Comparison of ENCODE assay signal across 8 cellular contexts in the genomic region with DNA sequence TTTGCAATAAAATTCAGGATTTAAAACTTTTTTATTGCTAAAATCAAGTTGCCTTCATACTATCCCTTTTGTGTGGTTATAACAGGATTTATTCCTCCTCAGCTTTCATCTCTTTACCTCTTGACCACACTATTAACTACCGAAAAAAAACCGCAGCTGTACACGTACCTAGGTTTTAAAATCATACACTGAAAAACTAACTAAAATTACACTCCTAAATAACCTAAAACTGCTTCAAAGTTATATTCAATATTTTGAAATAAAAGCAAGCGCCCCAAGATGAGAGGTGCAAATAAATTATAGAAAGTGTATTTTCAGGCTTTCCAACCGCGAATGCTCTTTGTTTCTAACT. TPM values are rescaled to one million over a fixed set of nuclear protein-coding genes. Genes with fewer than 3 reads are reported as not detected.
DNase-seq lines count a peak whose midpoint lies in the region; ATAC-seq, FAIRE-seq and TF ChIP-seq lines count a peak whose summit lies in the region.

No MANE protein-coding gene starts in this region.

- no peak for TF ChIP-seq RAD21 in H1 (IDR thresholded peaks at IDR 0.05 in 1 of 2, conservative IDR thresholded peaks at IDR 0.05 in 1 of 2; ENCODE audit: low read depth in 2 of 2, low read length in 2 of 2)

- H3K23me2 ChIP-seq in H1 (ENCODE audit: low read depth, low read length) = peaks cover 7% of the 10 kb centered on the region

- no peak overlapping the region for H4K8ac ChIP-seq in H1 (ENCODE audit: extremely low read depth, insufficient read depth, low read length)

- H3K9me3 ChIP-seq in DND-41 (ENCODE audit: insufficient read depth, low read length, severe bottlenecking) (no peaks in the 10 kb centered on the region), H1 (ENCODE audit: insufficient read depth in 2 of 2, low read depth in 1 of 2, low read length in 1 of 2) (no peaks in the 10 kb centered on the region), pancreas (no peaks in the 10 kb centered on the region)

- DNase-seq in DND-41 (no peak), NCI-H69 (lab: John Stamatoyannopoulos, UW) (peak; percentile 41), H1 (ENCODE audit: low read depth in 1 of 2, low spot score in 2 of 2) (no peak), pancreas (no peak), mucosa of gallbladder (ENCODE audit: low spot score) (no peak), caudate nucleus (lab: John Stamatoyannopoulos, UW) (no peak), NCI-H1694 (lab: John Stamatoyannopoulos, UW) (no peak)

- ATAC-seq in DND-41 (ENCODE audit: insufficient read depth, low read depth) = no peak
- no peak for ATAC-seq in pancreas
- no peak for ATAC-seq in HG03571 (IDR thresholded peaks at IDR 0.05; ENCODE audit: unreplicated experiment)

- no peak overlapping the region for H2BK5ac ChIP-seq in H1 (ENCODE audit: low read depth, low read length)

- H4K20me1 ChIP-seq in DND-41 (ENCODE audit: insufficient read depth, low read length) = peaks cover 5% of the 10 kb centered on the region
- H4K20me1 ChIP-seq in H1 (replicated peaks in 1 of 2; ENCODE audit: control insufficient read depth in 1 of 2, insufficient read depth in 2 of 2, low read length in 2 of 2) = peaks cover 0 to 3% of the 10 kb centered on the region in 2 experiments

- TF ChIP-seq EP300 in H1 (IDR thresholded peaks at IDR 0.05; ENCODE audit: borderline replicate concordance in 1 of 2, low read depth in 2 of 2, low read length in 2 of 2) = no peak

- TF ChIP-seq CTCF in DND-41 (IDR thresholded peaks at IDR 0.05; ENCODE audit: borderline replicate concordance, extremely low read depth, low read length, poor library complexity, severe bottlenecking) (no peak), H1 (IDR thresholded peaks at IDR 0.05; ENCODE audit: control extremely low read depth in 1 of 3, insufficient read depth in 1 of 3, low read depth in 1 of 3, low read length in 3 of 3) (no peak), pancreas (IDR thresholded peaks at IDR 0.05) (no peak)

- no peak overlapping the region for H4K91ac ChIP-seq in H1 (replicated peaks; ENCODE audit: insufficient read length, low read length)

- H2BK20ac ChIP-seq in H1 (ENCODE audit: low read length) = no peak overlapping the region

- H3K4me2 ChIP-seq in DND-41 (ENCODE audit: insufficient read depth, low read length) = peak overlapping the region; percentile 99
- peak overlapping the region; percentile 78 to 100 for H3K4me2 ChIP-seq in H1 (ENCODE audit: insufficient read depth in 1 of 2, low read depth in 2 of 2, low read length in 2 of 2)

- no peak overlapping the region for H3K4ac ChIP-seq in H1 (replicated peaks; ENCODE audit: insufficient read length, low read depth, low read length)

- no peak overlapping the region for H2BK12ac ChIP-seq in H1 (ENCODE audit: low read depth, low read length)

- H3K36me3 ChIP-seq in DND-41 (ENCODE audit: insufficient read depth, low read length) (no peaks in the 10 kb centered on the region), H1 (ENCODE audit: control insufficient read depth in 2 of 4, insufficient read depth in 4 of 4, low read length in 3 of 4) (no peaks in the 10 kb centered on the region), pancreas (no peaks in the 10 kb centered on the region)

- H3K4me3 ChIP-seq in DND-41 (ENCODE audit: low read depth in 1 of 2, low read length in 2 of 2) (peak overlapping the region; percentile 46 to 100), H1 (ENCODE audit: extremely low read depth in 1 of 4, insufficient read depth in 2 of 4, low read depth in 3 of 4, low read length in 4 of 4) (peak overlapping the region; percentile 59 to 83 (median 62); a peak in 7 of 8 replicates), pancreas (peak overlapping the region; percentile 73 to 97 (median 88))

- peaks cover 26% of the 10 kb centered on the region; the same call in 1 of the 2 replicates for H3K4me1 ChIP-seq in DND-41 (ENCODE audit: insufficient read depth, low read length)
- H3K4me1 ChIP-seq in H1 (replicated peaks in 1 of 4; ENCODE audit: control insufficient read depth in 3 of 4, insufficient read depth in 4 of 4, low read length in 3 of 4) = peaks cover 0 to 4% (median 1%) of the 10 kb centered on the region in 4 experiments; a peak in 3 of 7 replicates
- peaks cover 5 to 32% (median 11%) of the 10 kb centered on the region in 3 donors for H3K4me1 ChIP-seq in pancreas

- no peak overlapping the region for H2BK120ac ChIP-seq in H1 (replicated peaks; ENCODE audit: low read depth, low read length)

- H2AFZ ChIP-seq in DND-41 (ENCODE audit: low read depth, low read length) = peak overlapping the region; percentile 63
- peak overlapping the region; percentile 82; the same call in 1 of the 2 replicates for H2AFZ ChIP-seq in H1 (ENCODE audit: low read length)

- no peak overlapping the region for H3K56ac ChIP-seq in H1 (replicated peaks; ENCODE audit: insufficient read length, low read depth, low read length)

- H3K27me3 ChIP-seq in DND-41 (ENCODE audit: insufficient read depth, low read length, poor library complexity) (no peaks in the 10 kb centered on the region), H1 (replicated peaks in 1 of 4; ENCODE audit: control insufficient read depth in 3 of 4, extremely low read depth in 1 of 4, insufficient read depth in 3 of 4, low read length in 3 of 4) (no peaks in the 10 kb centered on the region), pancreas (no peaks in the 10 kb centered on the region)

- H3K79me2 ChIP-seq in DND-41 (ENCODE audit: insufficient read depth, low read length) (peaks cover 61% of the 10 kb centered on the region), H1 (ENCODE audit: control insufficient read depth in 1 of 2, insufficient read depth in 2 of 2, low read length in 2 of 2) (0 out of 4 replicates have a peak, but pooled peaks cover 0 to 4% of the 10 kb centered on the region in 2 experiments)

- H3K14ac ChIP-seq in H1 (ENCODE audit: insufficient read length) = no peak overlapping the region

- FAIRE-seq in H1 (lab: Jason Lieb, UNC) (no peak), pancreas (lab: Jason Lieb, UNC) (no peak)

- H3K27ac ChIP-seq in DND-41 (ENCODE audit: low read length) = peak overlapping the region; percentile 71
- no peak overlapping the region for H3K27ac ChIP-seq in H1 (ENCODE audit: low read depth, low read length)
- H3K27ac ChIP-seq in pancreas = peak overlapping the region; percentile 90 to 98 (median 98)
- H3K27ac ChIP-seq in caudate nucleus (ENCODE audit: low read depth, low read length) = no peak overlapping the region

- no peak overlapping the region for H2AK5ac ChIP-seq in H1 (ENCODE audit: low read depth, low read length)

- H4K5ac ChIP-seq in H1 (ENCODE audit: insufficient read length, low read depth, low read length) = no peak overlapping the region

- H3K79me1 ChIP-seq in H1 (ENCODE audit: low read depth, low read length) = no peaks in the 10 kb centered on the region

- CTCF ChIA-PET in H1 (lab: Charles Lee; ENCODE audit: partially characterized antibody) = interaction anchor here (0.6 to 6.4 kb wide), 35 partner anchors 9 to 107 kb away, joined by 3 to 88 read pairs (median 4); a partner anchor contains a TSS

- H3K18ac ChIP-seq in H1 (ENCODE audit: extremely low read depth, low read length) = no peak overlapping the region

- intact Hi-C loops in pancreas (cut with DNase I) = no loop called here

- H3K9ac ChIP-seq in DND-41 (ENCODE audit: low read depth, low read length) (peak overlapping the region; percentile 74), H1 (replicated peaks in 1 of 4; ENCODE audit: extremely low read depth in 1 of 4, low read depth in 3 of 4, low read length in 3 of 4) (no peak overlapping the region)

- no peak for TF ChIP-seq POLR2A in H1 (IDR thresholded peaks at IDR 0.05; ENCODE audit: control extremely low read depth in 1 of 2, low read depth in 2 of 2, low read length in 2 of 2)

- 73% methylated on average over 6 of the region's 6 CpGs; no CpG with 5 or more reads in 1 of the 2 experiments for WGBS in H1 (ENCODE audit: extremely low coverage in 1 of 2, insufficient coverage in 1 of 2, insufficient read length in 1 of 2, insufficient replicate concordance in 2 of 2, low coverage in 1 of 2, low lambda C conversion rate in 2 of 2, missing lambda C conversion rate in 1 of 2), 2 experiments
- 8 to 9% methylated on average over 6 of the region's 6 CpGs for WGBS in pancreas, 2 donors

- no peak overlapping the region for H2BK15ac ChIP-seq in H1 (ENCODE audit: low read length)

- no peak overlapping the region for H3K23ac ChIP-seq in H1 (ENCODE audit: insufficient read length)

- POLR2A ChIA-PET in H1 (lab: Charles Lee; ENCODE audit: partially characterized antibody) = interaction anchor here (0.8 to 1.6 kb wide), 5 partner anchors 16 to 74 kb away, joined by 3 to 6 read pairs (median 5); no protein-coding TSS in a partner anchor

TF ChIP-seq in H1, 55 proteins besides CTCF, POLR2A, EP300 and RAD21 (continues in another document):
- no peak for TF ChIP-seq SIX5 (IDR thresholded peaks at IDR 0.05; ENCODE audit: low read depth, low read length)
- TF ChIP-seq CTBP2 (IDR thresholded peaks at IDR 0.05; ENCODE audit: borderline replicate concordance, insufficient read depth, insufficient read length, low read length) = no peak
- TF ChIP-seq NANOG (IDR thresholded peaks at IDR 0.05; ENCODE audit: insufficient read depth, low read depth, low read length, poor library complexity, severe bottlenecking) = no peak
- TF ChIP-seq TCF12 (IDR thresholded peaks at IDR 0.05; ENCODE audit: low read depth, low read length) = no peak

RNA-seq across cellular contexts. Expression of a gene that starts 1.4 kb away (rescaled TPM):
- total RNA-seq in H1 (2021; fragmentation: NEBNext Ultra II Directional; extraction: Animal tissue kit (Norgen Biotek cat#: 25700)) = 12.6 and 15.5 TPM in 2 replicates
- polyA plus RNA-seq in H1 (2011; rRNA removed) = 7.6 and 10.2 TPM in 2 replicates
- 10.5 TPM for polyA plus RNA-seq in H1 (2011; cell fraction: cytosol; rRNA removed)
- 4.1 TPM for polyA plus RNA-seq in H1 (2011; cell fraction: nucleus; rRNA removed)
- 9.4 to 12.2 TPM (median 10.9 TPM) in 4 replicates for polyA plus RNA-seq in H1 (2012, experiment 1 of 2)
- polyA plus RNA-seq in H1 (2012, experiment 2 of 2) = 7.9 TPM
- polyA plus RNA-seq in H1 (2013, experiment 1 of 2) = 20.5 TPM
- polyA plus RNA-seq in H1 (2013, experiment 2 of 2) = 21.8 TPM
- 3.9 and 4.2 TPM in 2 replicates for polyA minus RNA-seq in H1 (2011; rRNA and poly(A)+ RNA removed)
- polyA minus RNA-seq in H1 (2011; cell fraction: cytosol; rRNA and poly(A)+ RNA removed) = 4.4 TPM
- 3.7 TPM for polyA minus RNA-seq in H1 (2011; cell fraction: nucleus; rRNA and poly(A)+ RNA removed)
- 10 to 100 TPM; 17.0 to 33.0 (median 24.0) TPM for total RNA-seq in pancreas
- 10 to 100 TPM; 42.6 to 56.3 TPM for polyA plus RNA-seq in pancreas
- total RNA-seq in mucosa of gallbladder = 45.9 TPM

RNA-seq across cellular contexts. Expression of a gene that starts 39.0 kb away (rescaled TPM):
- total RNA-seq in H1 (2021; fragmentation: NEBNext Ultra II Directional; extraction: Animal tissue kit (Norgen Biotek cat#: 25700)) = 50.6 and 52.3 TPM in 2 replicates
- polyA plus RNA-seq in H1 (2011; rRNA removed) (67.8 and 76.1 TPM in 2 replicates), pancreas (10 to 100 TPM; 29.5 to 38.9 TPM)
- 63.0 TPM for polyA plus RNA-seq in H1 (2011; cell fraction: cytosol; rRNA removed)
- polyA plus RNA-seq in H1 (2011; cell fraction: nucleus; rRNA removed) = 23.3 TPM
- 41.5 to 56.7 TPM (median 45.1 TPM) in 4 replicates for polyA plus RNA-seq in H1 (2012, experiment 1 of 2)
- 31.3 TPM for polyA plus RNA-seq in H1 (2012, experiment 2 of 2)
- 81.1 TPM for polyA plus RNA-seq in H1 (2013, experiment 1 of 2)
- 100 TPM for polyA plus RNA-seq in H1 (2013, experiment 2 of 2)
- 27.1 and 29.1 TPM in 2 replicates for polyA minus RNA-seq in H1 (2011; rRNA and poly(A)+ RNA removed)
- 12.5 TPM for polyA minus RNA-seq in H1 (2011; cell fraction: cytosol; rRNA and poly(A)+ RNA removed)
- 30.6 TPM for polyA minus RNA-seq in H1 (2011; cell fraction: nucleus; rRNA and poly(A)+ RNA removed)
- total RNA-seq in pancreas (10 to 100 TPM; 14.5 to 31.8 (median 22.6) TPM), mucosa of gallbladder (43.9 TPM)

Comparison
In these comparisons a context has a peak if more than half of its experiments do, and no peak if none do; other contexts are left out.
1. H3K27ac ChIP-seq: peak in DND-41 (single experiment) and pancreas (4 of 4); none in H1 (single experiment) and caudate nucleus (single experiment).
2. Peak in every context shown above with its lines, with median percentiles within 50 percentile points of each other: H3K4me3 ChIP-seq.